ENCODE assay signal across 1 cellular context in the genomic region with DNA sequence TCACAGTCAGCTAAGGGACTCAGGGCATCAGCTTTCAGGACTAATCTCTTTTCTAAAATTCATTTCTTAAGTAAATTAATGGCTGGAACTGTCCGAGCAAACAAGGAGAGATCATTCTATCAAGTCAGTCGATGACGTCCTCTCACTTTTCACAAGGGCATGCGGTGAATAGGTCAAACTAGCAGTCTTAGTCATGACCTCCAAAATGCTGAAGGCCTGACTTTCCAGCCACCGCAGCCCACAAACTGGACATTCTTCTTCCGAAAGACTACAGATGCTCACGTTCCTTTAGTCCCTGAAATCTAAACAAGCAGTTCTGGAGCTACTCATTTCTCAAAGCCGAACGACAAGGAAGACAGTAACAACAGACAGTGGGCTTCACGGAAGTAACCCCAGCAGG.
TF ChIP-seq lines count a peak whose summit lies in the region.

No MANE protein-coding gene starts in this region.

TF ChIP-seq in IMR-90, 13 proteins besides CTCF, POLR2A, EP300 and RAD21:
- TF ChIP-seq, protein P1, sequence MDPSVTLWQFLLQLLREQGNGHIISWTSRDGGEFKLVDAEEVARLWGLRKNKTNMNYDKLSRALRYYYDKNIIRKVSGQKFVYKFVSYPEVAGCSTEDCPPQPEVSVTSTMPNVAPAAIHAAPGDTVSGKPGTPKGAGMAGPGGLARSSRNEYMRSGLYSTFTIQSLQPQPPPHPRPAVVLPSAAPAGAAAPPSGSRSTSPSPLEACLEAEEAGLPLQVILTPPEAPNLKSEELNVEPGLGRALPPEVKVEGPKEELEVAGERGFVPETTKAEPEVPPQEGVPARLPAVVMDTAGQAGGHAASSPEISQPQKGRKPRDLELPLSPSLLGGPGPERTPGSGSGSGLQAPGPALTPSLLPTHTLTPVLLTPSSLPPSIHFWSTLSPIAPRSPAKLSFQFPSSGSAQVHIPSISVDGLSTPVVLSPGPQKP (IDR thresholded peaks at IDR 0.05; ENCODE audit: borderline replicate concordance, low read depth, low read length), result no peak
